ENCODE assay signal across 15 cellular contexts in genomic region chr1:39450956-39451601, GRCh38. TPM values are rescaled to one million over a fixed set of nuclear protein-coding genes. Genes with fewer than 3 reads are reported as not detected.
DNase-seq lines count a peak whose midpoint lies in the region; ATAC-seq, FAIRE-seq and TF ChIP-seq lines count a peak whose summit lies in the region.
"Had no signal": no experiment of that assay in that cellular context is flagged by ENCODE, and none has a peak within 500 bp of the region (broad histone marks: within the 10 kb centered on the region; RNA-seq: fewer than 3 reads in every experiment).

No MANE protein-coding gene starts in this region.

- no peaks in the 10 kb centered on the region for H3K9me3 Mint-ChIP-seq in astrocyte (ENCODE audit: unreplicated experiment)

- peaks cover 0 to 100% (median 87%) of the 10 kb centered on the region in 9 donors for H3K36me3 ChIP-seq in heart right ventricle
- H3K36me3 ChIP-seq in astrocyte (ENCODE audit: insufficient read depth, low read length) = peaks cover 85% of the 10 kb centered on the region

- H3K27me3 ChIP-seq in heart right ventricle (no peaks in the 10 kb centered on the region), astrocyte (ENCODE audit: insufficient read depth, low read length) (no peaks in the 10 kb centered on the region), right cardiac atrium (ENCODE audit: control insufficient read depth, insufficient read depth) (no peaks in the 10 kb centered on the region)
- H3K27me3 ChIP-seq: BLaER1 treated with 17β-estradiol and CSF1 and Interleukin-3, amounts not matched to agents 10 nM and 100 nM had no signal

- in situ Hi-C loops in GM13976 (cut with MboI; ENCODE audit: low sequenced_read_pairs, unreplicated experiment) = no loop called here

- 59 to 65% methylated on average over 10 of the region's 10 CpGs for WGBS in heart right ventricle, 2 donors
- WGBS in right cardiac atrium = 58% methylated on average over 10 of the region's 10 CpGs

- peak in 6 of 8 donors; percentile 19 to 58 (median 27) for ATAC-seq in heart right ventricle
- no peak for ATAC-seq in Right ventricle myocardium superior (ENCODE audit: poor library complexity)
- peak in 1 of 2 donors; percentile 63 for ATAC-seq in right cardiac atrium

- peaks cover 4% of the 10 kb centered on the region for H3K4me1 Mint-ChIP-seq in astrocyte (ENCODE audit: low read depth, unreplicated experiment)

- no peak overlapping the region for H3K9ac ChIP-seq in astrocyte (ENCODE audit: low read length)
- H3K9ac ChIP-seq: BLaER1 treated with 17β-estradiol and CSF1 and Interleukin-3, amounts not matched to agents 10 nM and 100 nM had no signal

- peaks cover 38% of the 10 kb centered on the region for H3K36me3 Mint-ChIP-seq in astrocyte (ENCODE audit: low read depth, unreplicated experiment)

- H3K27ac ChIP-seq in heart right ventricle (peak overlapping the region in 4 of 10 donors; percentile 18 to 39 (median 28)), astrocyte (ENCODE audit: low read depth, low read length) (peak overlapping the region; percentile 11), right cardiac atrium (ENCODE audit: low read length) (peak overlapping the region; percentile 11), substantia nigra (ENCODE audit: low read depth, low read length, poor library complexity, severe bottlenecking) (peak overlapping the region; percentile 67)
- H3K27ac ChIP-seq: BLaER1 treated with 17β-estradiol and CSF1 and Interleukin-3, amounts not matched to agents 10 nM and 100 nM; SK-N-MC had no signal

- no peak overlapping the region for H3K4me3 Mint-ChIP-seq in astrocyte (ENCODE audit: unreplicated experiment)

- H4K20me1 ChIP-seq in astrocyte (ENCODE audit: insufficient read depth, low read length) = peaks cover 12% of the 10 kb centered on the region

- TF ChIP-seq CTCF in heart right ventricle (IDR thresholded peaks at IDR 0.05) (no peak), astrocyte (IDR thresholded peaks at IDR 0.05; ENCODE audit: insufficient read depth, low read depth, low read length) (no peak), GM13976 (IDR thresholded peaks at IDR 0.05; ENCODE audit: borderline replicate concordance, control extremely low read depth, extremely low read depth, insufficient read depth, missing control alignments) (no peak)

- peak overlapping the region; percentile 62 for H3K27ac Mint-ChIP-seq in astrocyte (ENCODE audit: unreplicated experiment)

- no peaks in the 10 kb centered on the region for H3K27me3 Mint-ChIP-seq in astrocyte (ENCODE audit: low read depth, unreplicated experiment)

- peaks cover 6% of the 10 kb centered on the region for H3K79me2 ChIP-seq in astrocyte (ENCODE audit: insufficient read depth, low read length)

- DNase-seq in heart right ventricle (no peak), Right ventricle myocardium superior (no peak), astrocyte (ENCODE audit: low read depth) (peak; percentile 79), right cardiac atrium (no peak), substantia nigra (lab: John Stamatoyannopoulos, UW) (no peak), GM13976 (ENCODE audit: low spot score) (no peak), GF-D8 (lab: John Stamatoyannopoulos, UW) (no peak), NCI-H2196 treated with DMSO at 0.1 percent for 48 hours (lab: John Stamatoyannopoulos, UW; ENCODE audit: unreplicated experiment) (no peak)
- DNase-seq: activated gamma-delta T cell treated with Interleukin-2 at 50 U/mL for 16 hours; effector CD4-positive, alpha-beta T cell; NCI-H1105; NCI-H82 had no signal

- FAIRE-seq in astrocyte (lab: Jason Lieb, UNC) = peak; percentile 86
- FAIRE-seq: urothelium cell line had no signal

- intact Hi-C loops in heart right ventricle (cut with DNase I) (no loop called here), Right ventricle myocardium superior (cut with DNase I) (loop anchor here (10.0 kb wide), 1 partner anchor 156 kb away; no protein-coding TSS in a partner anchor), right cardiac atrium (cut with DNase I) (loop anchor here in 1 of 4 donors (10.0 kb wide), 1 partner anchor 116 kb away; no protein-coding TSS in a partner anchor)

- H2AFZ ChIP-seq in astrocyte (ENCODE audit: low read depth, low read length) = no peak overlapping the region

- H3K4me3 ChIP-seq in heart right ventricle (no peak overlapping the region), astrocyte (ENCODE audit: insufficient read depth, low read depth, low read length) (no peak overlapping the region), right cardiac atrium (ENCODE audit: low read length) (no peak overlapping the region)
- H3K4me3 ChIP-seq: BLaER1 treated with 17β-estradiol and CSF1 and Interleukin-3, amounts not matched to agents 10 nM and 100 nM; SK-N-MC had no signal

- H3K4me2 ChIP-seq in astrocyte (ENCODE audit: low read length) = peak overlapping the region; percentile 45
- H3K4me2 ChIP-seq: BLaER1 treated with 17β-estradiol and CSF1 and Interleukin-3, amounts not matched to agents 10 nM and 100 nM had no signal

- H3K4me1 ChIP-seq in heart right ventricle (peaks cover 0 to 17% (median 0%) of the 10 kb centered on the region in 9 donors), astrocyte (ENCODE audit: insufficient read depth, low read length) (peaks cover 5% of the 10 kb centered on the region), right cardiac atrium (ENCODE audit: control insufficient read depth, insufficient read depth, low read length) (no peaks in the 10 kb centered on the region)

- no peaks in the 10 kb centered on the region for H3K9me3 ChIP-seq in heart right ventricle
- H3K9me3 ChIP-seq in astrocyte (ENCODE audit: insufficient read depth, low read depth, low read length) = no peaks in the 10 kb centered on the region
- no peaks in the 10 kb centered on the region for H3K9me3 ChIP-seq in right cardiac atrium (ENCODE audit: control insufficient read depth, low read length)
- H3K9me3 ChIP-seq: BLaER1 treated with 17β-estradiol and CSF1 and Interleukin-3, amounts not matched to agents 10 nM and 100 nM had no signal

RNA-seq across cellular contexts. Expression of gene BMP8A, which starts 40.4 kb away (rescaled TPM):
- total RNA-seq in heart right ventricle = 1 to 10 TPM in 4 of 10 donors, under 1 TPM in 4, not detected in 2; 0.33 to 1.8 (median 0.85) TPM
- under 1 TPM in 1 of 2 donors, not detected in 1; 0.16 TPM for polyA plus RNA-seq in heart right ventricle
- total RNA-seq in Right ventricle myocardium superior = 0.30 TPM
- total RNA-seq in astrocyte = 0.34 and 0.84 TPM in 2 replicates
- 1 to 10 TPM; 1.6 to 2.5 (median 2.2) TPM for total RNA-seq in right cardiac atrium
- polyA plus RNA-seq in right cardiac atrium = 0.32 TPM
